Comparison of ENCODE assay signal across 17 cellular contexts in the genomic region with DNA sequence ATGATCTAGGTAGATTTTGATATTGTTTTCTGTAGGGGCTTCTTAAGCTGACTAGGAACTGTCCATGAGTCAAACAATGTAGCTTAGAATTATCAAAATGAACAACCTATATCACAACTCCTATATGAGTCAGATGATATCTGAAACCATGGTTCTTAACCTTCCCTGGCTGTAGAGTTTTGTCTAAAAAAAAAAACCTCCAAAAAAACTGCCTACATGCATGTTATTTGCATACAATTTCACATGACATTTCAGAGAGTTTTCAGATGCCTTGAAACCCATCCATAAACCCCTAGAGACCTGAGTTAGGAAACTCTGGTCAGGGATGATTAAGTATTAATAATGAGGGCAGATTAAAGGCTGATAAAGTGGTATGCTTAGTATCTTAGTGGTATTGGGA.
DNase-seq lines count a peak whose midpoint lies in the region; ATAC-seq, FAIRE-seq and TF ChIP-seq lines count a peak whose summit lies in the region.
"Had no signal": no experiment of that assay in that cellular context is flagged by ENCODE, and none has a peak within 500 bp of the region (broad histone marks: within the 10 kb centered on the region; RNA-seq: fewer than 3 reads in every experiment).

No MANE protein-coding gene starts in this region.

- H3K9me3 Mint-ChIP-seq in WTC11, result 0 out of 2 replicates have a peak, but pooled peaks cover 3% of the 10 kb centered on the region

- CTCF ChIA-PET in WTC11 (lab: Charles Lee), result no interaction called here

- H3K36me3 ChIP-seq in RWPE2 (ENCODE audit: low read depth), result no peaks in the 10 kb centered on the region
- H3K36me3 ChIP-seq: BE2C, HAP-1, heart left ventricle, SJSA1 had no signal

- no peaks in the 10 kb centered on the region for H3K27me3 Mint-ChIP-seq in WTC11 (ENCODE audit: low read depth)

- H3K27ac ChIP-seq in RWPE2 (ENCODE audit: poor library complexity, severe bottlenecking), result no peak overlapping the region
- H3K27ac ChIP-seq: heart left ventricle, parathyroid adenoma, SJSA1 had no signal

- DNase-seq in RWPE2 (ENCODE audit: low spot score), result no peak
- no peak for DNase-seq in WTC11 (ENCODE audit: low spot score)
- no peak for DNase-seq in UCSD-AML1 (lab: John Stamatoyannopoulos, UW; ENCODE audit: unreplicated experiment)
- DNase-seq in frontal cortex (ENCODE audit: low spot score in 2 of 2), result no peak
- DNase-seq in SW480 (ENCODE audit: low spot score), result no peak
- DNase-seq: activated CD4-positive, alpha-beta T cell treated with anti-CD3 and anti-CD28 coated beads, Interleukin-2, amount 50 U/mL, for 1 hour; BE2C; effector CD8-positive, alpha-beta T cell; heart left ventricle; NCI-H446 treated with DMSO at 0.1 percent for 48 hours had no signal

- no peaks in the 10 kb centered on the region for H3K27me3 ChIP-seq in RWPE2 (ENCODE audit: insufficient read depth, poor library complexity, severe bottlenecking)
- H3K27me3 ChIP-seq: BE2C, heart left ventricle, SJSA1 had no signal

- H3K36me3 Mint-ChIP-seq in WTC11, result no peaks in the 10 kb centered on the region

- H3K4me3 Mint-ChIP-seq in WTC11, result no peak overlapping the region

- TF ChIP-seq CTCF in RWPE2 (IDR thresholded peaks at IDR 0.05; ENCODE audit: poor library complexity, severe bottlenecking) (no peak), WTC11 (IDR thresholded peaks at IDR 0.05) (no peak)

- H3K4me1 ChIP-seq in RWPE2 (ENCODE audit: insufficient read depth, poor library complexity, severe bottlenecking), result no peaks in the 10 kb centered on the region
- H3K4me1 ChIP-seq: BE2C, HAP-1, heart left ventricle, parathyroid adenoma, SJSA1 had no signal

- POLR2A ChIA-PET in WTC11 (lab: Charles Lee), result no interaction called here

- no peak overlapping the region for H3K27ac Mint-ChIP-seq in WTC11

- no peaks in the 10 kb centered on the region for H3K4me1 Mint-ChIP-seq in WTC11

- peak; percentile 75 for ATAC-seq in GM18498 (IDR thresholded peaks at IDR 0.05; ENCODE audit: unreplicated experiment)
- peak; percentile 92 for ATAC-seq in GM19452 (IDR thresholded peaks at IDR 0.05; ENCODE audit: unreplicated experiment)
- ATAC-seq in HG02973 (IDR thresholded peaks at IDR 0.05; ENCODE audit: unreplicated experiment), result peak; percentile 93
- peak; percentile 51; the same call in 2 of the 3 replicates for ATAC-seq in RWPE2 (ENCODE audit: low read depth)
- ATAC-seq in WTC11, result no peak
- ATAC-seq: heart left ventricle had no signal

- H3K4me3 ChIP-seq in RWPE2 (ENCODE audit: severe bottlenecking), result no peak overlapping the region
- H3K4me3 ChIP-seq: HAP-1, heart left ventricle, SJSA1 had no signal

- FAIRE-seq in frontal cortex (lab: Jason Lieb, UNC), result no peak
- FAIRE-seq: G401.6 had no signal

- no peaks in the 10 kb centered on the region for H3K9me3 ChIP-seq in RWPE2 (ENCODE audit: severe bottlenecking)
- H3K9me3 ChIP-seq: BE2C, HAP-1, heart left ventricle, SJSA1 had no signal

TF ChIP-seq in WTC11, 78 proteins besides CTCF, POLR2A, EP300 and RAD21:
- no peak for TF ChIP-seq CREM (CRISPR knock-in tag; IDR thresholded peaks at IDR 0.05)
- no peak for TF ChIP-seq OVOL2 (CRISPR knock-in tag; IDR thresholded peaks at IDR 0.05; ENCODE audit: borderline replicate concordance)
- TF ChIP-seq, protein P1, sequence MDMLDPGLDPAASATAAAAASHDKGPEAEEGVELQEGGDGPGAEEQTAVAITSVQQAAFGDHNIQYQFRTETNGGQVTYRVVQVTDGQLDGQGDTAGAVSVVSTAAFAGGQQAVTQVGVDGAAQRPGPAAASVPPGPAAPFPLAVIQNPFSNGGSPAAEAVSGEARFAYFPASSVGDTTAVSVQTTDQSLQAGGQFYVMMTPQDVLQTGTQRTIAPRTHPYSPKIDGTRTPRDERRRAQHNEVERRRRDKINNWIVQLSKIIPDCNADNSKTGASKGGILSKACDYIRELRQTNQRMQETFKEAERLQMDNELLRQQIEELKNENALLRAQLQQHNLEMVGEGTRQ (CRISPR knock-in tag; IDR thresholded peaks at IDR 0.05), result no peak
- no peak for TF ChIP-seq MXD4 (CRISPR knock-in tag; IDR thresholded peaks at IDR 0.05; ENCODE audit: borderline replicate concordance)
